20 cellular contexts compared by ENCODE assay signal in genomic region chr17:73074515-73074914, GRCh38.
"Had no signal": no experiment of that assay in that cellular context is flagged by ENCODE, and none has a peak within 500 bp of the region (broad histone marks: within the 10 kb centered on the region; RNA-seq: fewer than 3 reads in every experiment).

No MANE protein-coding gene starts in this region.

- H3K4me1 ChIP-seq: SJCRH30 had no signal

- DNase-seq: IMR-90, Karpas-422, KG1, MG63, NCI-H1092 treated with DMSO at 0.1 percent for 48 hours, NCI-H1436, NCI-H187, NCI-H2029, NCI-H2081 treated with DMSO at 0.1 percent for 48 hours, NCI-H2171, NCI-H226, NCI-H510A, NCI-H524 treated with DMSO at 0.1 percent for 48 hours, NCI-H69, NCI-H774, RPMI8226, SHP77 treated with DMSO at 0.1 percent for 48 hours, SJCRH30 had no signal

- H3K9me3 ChIP-seq: SJCRH30 had no signal

- H3K36me3 ChIP-seq: SJCRH30 had no signal

- H3K27me3 ChIP-seq: MG63, SJCRH30 had no signal

- H3K27ac ChIP-seq: SJCRH30 had no signal

- ATAC-seq: HepG2, SK-N-SH treated with all-trans-retinoic acid at 6 μM for 48 hours had no signal

- H3K4me3 ChIP-seq: MG63, SJCRH30 had no signal
